In genomic region chr17:39402890-39403605, GRCh38 we compare ENCODE assay signal across 1 cellular context.
TF ChIP-seq lines count a peak whose summit lies in the region.

No MANE protein-coding gene starts in this region.

TF ChIP-seq in GM23338, 12 proteins besides CTCF, POLR2A, EP300 and RAD21 (continued from another document):
- TF ChIP-seq ZNF462 (CRISPR knock-in tag; IDR thresholded peaks at IDR 0.05) (no peak), ETS1 (IDR thresholded peaks at IDR 0.05) (no peak), STAT1 (IDR thresholded peaks at IDR 0.05; ENCODE audit: unreplicated experiment) (no peak), REST (IDR thresholded peaks at IDR 0.05; ENCODE audit: unreplicated experiment) (no peak), JUNB (IDR thresholded peaks at IDR 0.05; ENCODE audit: unreplicated experiment) (no peak), EZH2phosphoT487 (IDR thresholded peaks at IDR 0.05; ENCODE audit: unreplicated experiment) (no peak), ZNF331 (CRISPR knock-in tag; IDR thresholded peaks at IDR 0.05; ENCODE audit: low read depth) (no peak), EZH2 (IDR thresholded peaks at IDR 0.05; ENCODE audit: low read depth, unreplicated experiment) (no peak), POLR2AphosphoS5 (IDR thresholded peaks at IDR 0.05; ENCODE audit: low read depth) (no peak; the same call in 1 of the 2 replicates)
